ENCODE assay signal across 13 cellular contexts in the genomic region with DNA sequence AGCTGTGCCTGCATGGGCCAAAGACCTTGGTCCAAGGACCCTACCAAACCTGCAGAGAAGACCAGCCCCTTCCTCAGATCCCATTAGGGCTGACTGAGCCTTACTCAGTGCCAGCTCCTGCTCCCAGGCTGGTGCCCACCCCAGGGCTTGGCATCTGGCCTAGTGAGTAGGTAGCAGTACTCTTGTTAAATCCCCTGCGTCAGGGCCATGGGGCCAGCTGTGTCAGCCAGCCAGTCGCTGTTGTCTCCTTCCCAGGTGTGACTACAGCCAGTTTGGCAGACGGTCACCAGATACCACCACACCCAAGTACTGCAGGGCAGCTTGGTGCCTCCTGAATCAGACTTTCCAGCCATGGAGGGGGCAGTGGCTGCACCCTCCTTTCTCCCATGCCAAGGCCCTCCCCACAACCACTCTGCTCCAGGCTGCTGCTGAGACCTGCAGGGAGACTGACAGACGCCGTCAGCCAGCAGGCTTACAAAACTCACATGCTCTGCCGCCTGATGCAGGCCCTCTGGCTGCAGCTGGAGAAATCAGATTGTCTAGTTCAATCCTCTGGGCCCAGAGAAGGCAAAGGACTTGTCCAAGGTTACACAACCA. TPM values are rescaled to one million over a fixed set of nuclear protein-coding genes. Genes with fewer than 3 reads are reported as not detected.
A peak's percentile ranks its signal among the peaks of the same experiment; 100 is the strongest.
DNase-seq lines count a peak whose midpoint lies in the region; ATAC-seq and TF ChIP-seq lines count a peak whose summit lies in the region.
"Had no signal": no experiment of that assay in that cellular context is flagged by ENCODE, and none has a peak within 500 bp of the region (broad histone marks: within the 10 kb centered on the region; RNA-seq: fewer than 3 reads in every experiment).

No MANE protein-coding gene starts in this region.

- peak; percentile 85 for DNase-seq in RWPE2 (ENCODE audit: low spot score)
- DNase-seq in right cardiac atrium: peak; percentile 50 to 81 (median 65)
- DNase-seq in renal cortical epithelial cell (ENCODE audit: low read depth): peak; percentile 52
- DNase-seq in NK-92 (lab: John Stamatoyannopoulos, UW; ENCODE audit: unreplicated experiment): no peak
- no peak for DNase-seq in activated CD4-positive, alpha-beta T cell treated with anti-CD3 and anti-CD28 coated beads, Interleukin-2, amount 10 ng/mL, durations not matched to agents 24 days and 14 days
- DNase-seq: CD4-positive, CD25-positive, alpha-beta regulatory T cell; immature natural killer cell; NCI-H2029; stimulated activated naive B cell treated with anti-CD40 and anti-IgM and Interleukin-4, amounts not matched to agents 10 μg/mL and 1 μg/mL and 100 μg/mL, for 72 hours had no signal

- H3K27ac ChIP-seq in RWPE2 (ENCODE audit: poor library complexity, severe bottlenecking) (peak overlapping the region; percentile 98), right cardiac atrium (ENCODE audit: low read length) (peak overlapping the region; percentile 38)

- no peak overlapping the region for H3K27ac Mint-ChIP-seq in activated CD4-positive, alpha-beta T cell treated with anti-CD3 and anti-CD28 coated beads, Interleukin-2, amount 10 ng/mL, durations not matched to agents 24 days and 14 days
- H3K27ac Mint-ChIP-seq: CD4-positive, CD25-positive, alpha-beta regulatory T cell; immature natural killer cell; stimulated activated naive B cell treated with anti-CD40 and anti-IgM and Interleukin-4, amounts not matched to agents 10 μg/mL and 1 μg/mL and 100 μg/mL, for 72 hours had no signal

- peak overlapping the region; percentile 34 for H3K9ac ChIP-seq in ES-I3 (ENCODE audit: low read depth, low read length)

- WGBS in right cardiac atrium: 53% methylated on average over 6 of the region's 6 CpGs

- peaks cover 2% of the 10 kb centered on the region for H3K4me1 Mint-ChIP-seq in activated CD4-positive, alpha-beta T cell treated with anti-CD3 and anti-CD28 coated beads, Interleukin-2, amount 10 ng/mL, durations not matched to agents 24 days and 14 days

- H3K36me3 Mint-ChIP-seq in activated CD4-positive, alpha-beta T cell treated with anti-CD3 and anti-CD28 coated beads, Interleukin-2, amount 10 ng/mL, durations not matched to agents 24 days and 14 days (ENCODE audit: low read depth): no peaks in the 10 kb centered on the region
- H3K36me3 Mint-ChIP-seq: CD4-positive, CD25-positive, alpha-beta regulatory T cell; immature natural killer cell; stimulated activated naive B cell treated with anti-CD40 and anti-IgM and Interleukin-4, amounts not matched to agents 10 μg/mL and 1 μg/mL and 100 μg/mL, for 72 hours had no signal

- peaks cover 32% of the 10 kb centered on the region for H3K27me3 Mint-ChIP-seq in activated CD4-positive, alpha-beta T cell treated with anti-CD3 and anti-CD28 coated beads, Interleukin-2, amount 10 ng/mL, durations not matched to agents 24 days and 14 days

- intact Hi-C loops in right cardiac atrium (cut with DNase I): no loop called here
- intact Hi-C loops in activated CD4-positive, alpha-beta T cell treated with anti-CD3 and anti-CD28 coated beads, Interleukin-2, amount 10 ng/mL, durations not matched to agents 24 days and 14 days (cut with micrococcal nuclease): no loop called here

- H3K9me3 Mint-ChIP-seq in activated CD4-positive, alpha-beta T cell treated with anti-CD3 and anti-CD28 coated beads, Interleukin-2, amount 10 ng/mL, durations not matched to agents 24 days and 14 days: no peaks in the 10 kb centered on the region
- H3K9me3 Mint-ChIP-seq: CD4-positive, CD25-positive, alpha-beta regulatory T cell; immature natural killer cell; stimulated activated naive B cell treated with anti-CD40 and anti-IgM and Interleukin-4, amounts not matched to agents 10 μg/mL and 1 μg/mL and 100 μg/mL, for 72 hours had no signal

- no peaks in the 10 kb centered on the region for H3K9me3 ChIP-seq in ES-I3 (ENCODE audit: control insufficient read depth, insufficient read depth, low read length)
- H3K9me3 ChIP-seq in RWPE2 (ENCODE audit: severe bottlenecking): no peaks in the 10 kb centered on the region
- H3K9me3 ChIP-seq in right cardiac atrium (ENCODE audit: control insufficient read depth, low read length): no peaks in the 10 kb centered on the region

- no peak for TF ChIP-seq CTCF in RWPE2 (IDR thresholded peaks at IDR 0.05; ENCODE audit: poor library complexity, severe bottlenecking)

- H3K36me3 ChIP-seq in ES-I3 (ENCODE audit: insufficient read depth, low read length) (peaks cover 18% of the 10 kb centered on the region), RWPE2 (ENCODE audit: low read depth) (peaks cover 27% of the 10 kb centered on the region)

- H3K4me3 Mint-ChIP-seq in activated CD4-positive, alpha-beta T cell treated with anti-CD3 and anti-CD28 coated beads, Interleukin-2, amount 10 ng/mL, durations not matched to agents 24 days and 14 days: no peak overlapping the region
- H3K4me3 Mint-ChIP-seq: CD4-positive, CD25-positive, alpha-beta regulatory T cell; immature natural killer cell; stimulated activated naive B cell treated with anti-CD40 and anti-IgM and Interleukin-4, amounts not matched to agents 10 μg/mL and 1 μg/mL and 100 μg/mL, for 72 hours had no signal

- H3K4me1 ChIP-seq in ES-I3 (ENCODE audit: insufficient read depth, low read length) (peaks cover 41% of the 10 kb centered on the region), RWPE2 (ENCODE audit: insufficient read depth, poor library complexity, severe bottlenecking) (peaks cover 41% of the 10 kb centered on the region), right cardiac atrium (ENCODE audit: control insufficient read depth, insufficient read depth, low read length) (peaks cover 8% of the 10 kb centered on the region)

- H3K4me3 ChIP-seq in RWPE2 (ENCODE audit: severe bottlenecking) (peak overlapping the region; percentile 93), right cardiac atrium (ENCODE audit: low read length) (no peak overlapping the region)
- H3K4me3 ChIP-seq: GM12878 had no signal

- H3K27me3 ChIP-seq in RWPE2 (ENCODE audit: insufficient read depth, poor library complexity, severe bottlenecking) (no peaks in the 10 kb centered on the region), right cardiac atrium (ENCODE audit: control insufficient read depth, insufficient read depth) (no peaks in the 10 kb centered on the region)

- ATAC-seq in RWPE2 (ENCODE audit: low read depth) (peak; percentile 31), right cardiac atrium (peak; percentile 6 to 10), HG02798 (IDR thresholded peaks at IDR 0.05; ENCODE audit: poor library complexity, unreplicated experiment) (no peak), HG02588 (IDR thresholded peaks at IDR 0.05; ENCODE audit: unreplicated experiment) (no peak)
- ATAC-seq: GM12878; stimulated activated naive B cell treated with anti-CD40 and anti-IgM and Interleukin-4, amounts not matched to agents 10 μg/mL and 1 μg/mL and 100 μg/mL, for 72 hours had no signal

RNA-seq across cellular contexts. Expression of a gene that starts 3.0 kb away (rescaled TPM):
- 10 to 100 TPM; 27.5 to 32.4 (median 30.7) TPM for total RNA-seq in right cardiac atrium
- 28.6 TPM for polyA plus RNA-seq in right cardiac atrium
- total RNA-seq in renal cortical epithelial cell: 9.6 and 22.3 TPM in 2 replicates
- total RNA-seq in activated CD4-positive, alpha-beta T cell treated with anti-CD3 and anti-CD28 coated beads, Interleukin-2, amount 10 ng/mL, durations not matched to agents 24 days and 14 days: not detected in 2 replicates
- total RNA-seq: CD4-positive, CD25-positive, alpha-beta regulatory T cell had no signal
- polyA plus RNA-seq: CD4-positive, CD25-positive, alpha-beta regulatory T cell; immature natural killer cell had no signal

RNA-seq across cellular contexts. Expression of a gene that starts 16.2 kb away (rescaled TPM):
- 10 to 100 TPM; 45.9 to 52.4 (median 49.1) TPM for total RNA-seq in right cardiac atrium
- 64.6 TPM for polyA plus RNA-seq in right cardiac atrium
- 86.7 and 106 TPM in 2 replicates for total RNA-seq in renal cortical epithelial cell
- 1.3 and 2.2 TPM in 2 replicates for total RNA-seq in activated CD4-positive, alpha-beta T cell treated with anti-CD3 and anti-CD28 coated beads, Interleukin-2, amount 10 ng/mL, durations not matched to agents 24 days and 14 days
- total RNA-seq: CD4-positive, CD25-positive, alpha-beta regulatory T cell had no signal
- polyA plus RNA-seq: CD4-positive, CD25-positive, alpha-beta regulatory T cell; GM12878; immature natural killer cell had no signal

RNA-seq across cellular contexts. Expression of a gene that starts 49.4 kb away (rescaled TPM):
- total RNA-seq in right cardiac atrium: 1 to 10 TPM in 1 of 4 donors, under 1 TPM in 3; 0.19 to 1.2 (median 0.88) TPM
- polyA plus RNA-seq in right cardiac atrium: 0.54 TPM
- 2.0 and 7.1 TPM in 2 replicates for total RNA-seq in renal cortical epithelial cell
- total RNA-seq in activated CD4-positive, alpha-beta T cell treated with anti-CD3 and anti-CD28 coated beads, Interleukin-2, amount 10 ng/mL, durations not matched to agents 24 days and 14 days: not detected in 2 replicates
- total RNA-seq: GM12878 had no signal

Comparison
In these comparisons a context has a peak if more than half of its experiments do, and no peak if none do; other contexts are left out.
1. ATAC-seq: peak in RWPE2 (single experiment) and right cardiac atrium (2 of 2); none in HG02798 (single experiment) and HG02588 (single experiment).
2. DNase-seq: peak in RWPE2 (single experiment), right cardiac atrium (3 of 3) and renal cortical epithelial cell (single experiment); none in NK-92 (single experiment) and activated CD4-positive, alpha-beta T cell treated with anti-CD3 and anti-CD28 coated beads, Interleukin-2, amount 10 ng/mL, durations not matched to agents 24 days and 14 days (single experiment).
3. RNA of a gene that starts 3.0 kb away (total RNA-seq): 27.5 to 32.4 TPM in right cardiac atrium and 9.6 to 22.3 TPM in renal cortical epithelial cell; not detected in activated CD4-positive, alpha-beta T cell treated with anti-CD3 and anti-CD28 coated beads, Interleukin-2, amount 10 ng/mL, durations not matched to agents 24 days and 14 days; every median in the first group is over 10 times any median in the second.
4. RNA of a gene that starts 16.2 kb away (total RNA-seq): 86.7 to 106 TPM in renal cortical epithelial cell and 45.9 to 52.4 TPM in right cardiac atrium; 1.3 to 2.2 TPM in activated CD4-positive, alpha-beta T cell treated with anti-CD3 and anti-CD28 coated beads, Interleukin-2, amount 10 ng/mL, durations not matched to agents 24 days and 14 days; every median in the first group is over 10 times any median in the second.